30 cellular contexts compared by ENCODE assay signal in the genomic region with DNA sequence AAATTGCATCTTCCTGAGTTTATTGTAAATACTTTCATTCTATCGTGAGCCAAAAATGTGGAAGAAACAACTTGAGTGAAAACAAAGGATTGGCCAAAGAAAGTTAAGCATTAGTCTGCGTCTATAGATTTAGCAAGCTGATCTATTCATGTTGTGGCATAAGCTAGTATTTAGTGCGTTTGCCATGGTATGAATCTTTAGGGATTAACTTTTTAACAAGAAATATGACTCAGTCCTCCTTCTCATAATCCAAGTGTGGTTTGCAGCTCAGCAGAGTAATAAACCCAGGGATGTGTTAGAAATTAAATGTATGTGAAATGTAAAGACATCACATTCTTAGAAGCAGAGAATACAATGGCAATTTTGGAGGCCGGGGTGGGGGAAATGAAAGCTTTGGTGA.
"Had no signal": no experiment of that assay in that cellular context is flagged by ENCODE, and none has a peak within 500 bp of the region (broad histone marks: within the 10 kb centered on the region; RNA-seq: fewer than 3 reads in every experiment).

No MANE protein-coding gene starts in this region.

- H3K9me3 ChIP-seq: adrenal gland, body of pancreas, colonic mucosa had no signal

- H3K36me3 ChIP-seq: adrenal gland, cardiac muscle cell, colonic mucosa had no signal

- H3K27ac ChIP-seq: adrenal gland, body of pancreas, cardiac muscle cell, colonic mucosa, epithelial cell of prostate had no signal

- FAIRE-seq: endometrium, endothelial cell of umbilical vein, frontal cortex had no signal

- DNase-seq: activated CD4-positive, alpha-beta memory T cell treated with anti-CD3 and anti-CD28 coated beads for 36 hours; activated CD4-positive, alpha-beta T cell treated with anti-CD3 and anti-CD28 coated beads for 36 hours; activated CD4-positive, alpha-beta T cell treated with anti-CD3 and anti-CD28 coated beads, Interleukin-2, amount 10 ng/mL, durations not matched to agents 24 days and 14 days; activated CD4-positive, CD25-positive, alpha-beta regulatory T cell; activated CD4-positive, CD25-positive, alpha-beta regulatory T cell treated with anti-CD3 and anti-CD28 coated beads, Interleukin-2, amount 50 U/mL, for 72 hours; activated CD8-positive, alpha-beta memory T cell treated with anti-CD3 and anti-CD28 coated beads, Interleukin-2, amount 10 ng/mL, durations not matched to agents 7 days and 5 days; activated CD8-positive, alpha-beta memory T cell treated with anti-CD3 and anti-CD28 coated beads, Interleukin-2, amount 50 U/mL, for 4 hours; activated CD8-positive, alpha-beta T cell treated with anti-CD3 and anti-CD28 coated beads, Interleukin-2, amount 10 ng/mL, durations not matched to agents 7 days and 5 days; activated effector memory CD4-positive, alpha-beta T cell treated with anti-CD3 and anti-CD28 coated beads, Interleukin-2, amount 50 U/mL, for 16 hours; activated naive CD4-positive, alpha-beta T cell treated with anti-CD3 and anti-CD28 coated beads for 36 hours; activated naive CD8-positive, alpha-beta T cell treated with anti-CD3 and anti-CD28 coated beads for 36 hours; activated naive CD8-positive, alpha-beta T cell treated with anti-CD3 and anti-CD28 coated beads, Interleukin-2, amount 50 U/mL, for 24 hours; activated T-cell treated with anti-CD3 and anti-CD28 coated beads, Interleukin-2, amount 50 U/mL, for 1 hour; activated T-cell treated with anti-CD3 and anti-CD28 coated beads, Interleukin-2, amount 50 U/mL, for 48 hours; adrenal gland; amygdala; aorta; body of pancreas; central memory CD4-positive, alpha-beta T cell; cerebellar nuclear complex; colonic mucosa; effector CD8-positive, alpha-beta T cell; foreskin fibroblast; glutamatergic neuron; T-helper 2 cell had no signal

- H3K4me3 ChIP-seq: adrenal gland, body of pancreas, cardiac muscle cell, colonic mucosa had no signal

- ATAC-seq: activated CD4-positive, alpha-beta T cell treated with anti-CD3 and anti-CD28 coated beads for 36 hours; activated CD8-positive, alpha-beta memory T cell treated with anti-CD3 and anti-CD28 coated beads, Interleukin-2, amount 10 ng/mL, durations not matched to agents 7 days and 5 days; activated CD8-positive, alpha-beta T cell treated with anti-CD3 and anti-CD28 coated beads, Interleukin-2, amount 10 ng/mL, durations not matched to agents 7 days and 5 days; activated naive CD8-positive, alpha-beta T cell treated with anti-CD3 and anti-CD28 coated beads, Interleukin-2, amount 50 U/mL, for 24 hours; body of pancreas had no signal

- H3K4me1 ChIP-seq: adrenal gland, body of pancreas, colonic mucosa had no signal

- H3K27me3 ChIP-seq: adrenal gland, body of pancreas, cardiac muscle cell, colonic mucosa had no signal
